ENCODE assay signal across 22 cellular contexts in genomic region chr1:83929184-83929583, GRCh38.
A peak's percentile ranks its signal among the peaks of the same experiment; 100 is the strongest.
DNase-seq lines count a peak whose midpoint lies in the region; ATAC-seq and TF ChIP-seq lines count a peak whose summit lies in the region.
"Had no signal": no experiment of that assay in that cellular context is flagged by ENCODE, and none has a peak within 500 bp of the region (broad histone marks: within the 10 kb centered on the region; RNA-seq: fewer than 3 reads in every experiment).

No MANE protein-coding gene starts in this region.

- H3K4me3 Mint-ChIP-seq in MCF 10A (ENCODE audit: unreplicated experiment), result no peak overlapping the region
- H3K4me3 Mint-ChIP-seq: activated CD4-positive, alpha-beta T cell treated with anti-CD3 and anti-CD28 coated beads, Interleukin-2, amount 10 ng/mL, durations not matched to agents 7 days and 5 days; CD4-positive, alpha-beta memory T cell; GM23338; natural killer cell treated with Interleukin-12 subunit alpha and Interleukin-12 subunit beta and Interleukin-15 and Interleukin-18, amount 100 ng/mL, for 72 hours; stimulated activated naive B cell treated with anti-CD40 and anti-IgM and Interleukin-4, amounts not matched to agents 10 μg/mL and 1 μg/mL and 100 μg/mL, for 72 hours had no signal

- no peaks in the 10 kb centered on the region for H3K36me3 Mint-ChIP-seq in MCF 10A (ENCODE audit: insufficient read depth, unreplicated experiment)
- H3K36me3 Mint-ChIP-seq: CD4-positive, alpha-beta memory T cell; natural killer cell treated with Interleukin-12 subunit alpha and Interleukin-12 subunit beta and Interleukin-15 and Interleukin-18, amount 100 ng/mL, for 72 hours; stimulated activated naive B cell treated with anti-CD40 and anti-IgM and Interleukin-4, amounts not matched to agents 10 μg/mL and 1 μg/mL and 100 μg/mL, for 72 hours had no signal

- no peaks in the 10 kb centered on the region for H3K27me3 ChIP-seq in breast epithelium
- H3K27me3 ChIP-seq in Panc1 (ENCODE audit: control insufficient read depth, insufficient read depth, low read length), result no peaks in the 10 kb centered on the region
- H3K27me3 ChIP-seq in vagina, result no peaks in the 10 kb centered on the region
- H3K27me3 ChIP-seq: foreskin keratinocyte, transverse colon had no signal

- H3K9me3 ChIP-seq in breast epithelium, result no peaks in the 10 kb centered on the region
- H3K9me3 ChIP-seq in Panc1 (ENCODE audit: control insufficient read depth, insufficient read depth, low read depth, low read length), result no peaks in the 10 kb centered on the region
- no peaks in the 10 kb centered on the region for H3K9me3 ChIP-seq in vagina
- H3K9me3 ChIP-seq: lower lobe of right lung, transverse colon had no signal

- POLR2A ChIA-PET in MCF 10A (lab: Yijun Ruan, JAX) (interaction anchor here (0.6 kb wide), 1 partner anchor 176 kb away, joined by 3 read pairs; no protein-coding TSS in a partner anchor), Panc1 (lab: Charles Lee) (no interaction called here)

- H3K4me3 ChIP-seq in breast epithelium, result no peak overlapping the region
- H3K4me3 ChIP-seq in Panc1 (ENCODE audit: low read depth in 2 of 2, low read length in 2 of 2), result no peak overlapping the region
- H3K4me3 ChIP-seq in vagina, result no peak overlapping the region
- H3K4me3 ChIP-seq: GM23338, lower lobe of right lung, transverse colon had no signal

- no peak for TF ChIP-seq POLR2A in breast epithelium (IDR thresholded peaks at IDR 0.05)
- TF ChIP-seq POLR2A in vagina (IDR thresholded peaks at IDR 0.05), result no peak

- TF ChIP-seq CTCF in MCF 10A (IDR thresholded peaks at IDR 0.05; ENCODE audit: unreplicated experiment) (no peak), breast epithelium (IDR thresholded peaks at IDR 0.05) (no peak), Panc1 (IDR thresholded peaks at IDR 0.05) (no peak), vagina (IDR thresholded peaks at IDR 0.05) (no peak)

- intact Hi-C loops in MCF 10A (cut with micrococcal nuclease) (no loop called here), breast epithelium (cut with DNase I; ENCODE audit: low total_unique reads) (no loop called here), Panc1 (cut with micrococcal nuclease; ENCODE audit: unreplicated experiment) (no loop called here), vagina (cut with DNase I) (no loop called here), left colon (cut with DNase I, micrococcal nuclease) (loop anchor here in 1 of 2 donors (5.0 kb wide), 1 partner anchor 503 kb away; no protein-coding TSS in a partner anchor)

- CTCF ChIA-PET in MCF 10A (lab: Yijun Ruan, JAX), result interaction anchor here (0.9 to 6.9 kb wide), 5 partner anchors 13 to 830 kb away, joined by 3 to 105 read pairs (median 4); no protein-coding TSS in a partner anchor
- CTCF ChIA-PET in Panc1 (lab: Charles Lee), result no interaction called here

- no peak overlapping the region for H3K27ac ChIP-seq in breast epithelium
- H3K27ac ChIP-seq in Panc1 (ENCODE audit: low read length), result no peak overlapping the region
- H3K27ac ChIP-seq in substantia nigra (ENCODE audit: low read depth, low read length, poor library complexity, severe bottlenecking), result peak overlapping the region; percentile 14
- H3K27ac ChIP-seq in vagina, result no peak overlapping the region
- H3K27ac ChIP-seq: foreskin keratinocyte, lower lobe of right lung, transverse colon had no signal

- peak; percentile 76 for DNase-seq in MCF 10A (ENCODE audit: unreplicated experiment)
- DNase-seq in breast epithelium (ENCODE audit: low spot score in 2 of 2), result no peak
- peak; percentile 36 for DNase-seq in Panc1 (ENCODE audit: low read depth, low spot score)
- peak; percentile 79 for DNase-seq in fibroblast of gingiva (ENCODE audit: low read depth)
- no peak for DNase-seq in substantia nigra (lab: John Stamatoyannopoulos, UW)
- no peak for DNase-seq in vagina (ENCODE audit: extremely low spot score in 2 of 2)
- no peak for DNase-seq in left colon
- DNase-seq: activated CD4-positive, alpha-beta T cell treated with anti-CD3 and anti-CD28 coated beads, Interleukin-2, amount 10 ng/mL, durations not matched to agents 7 days and 5 days; activated naive CD4-positive, alpha-beta T cell treated with anti-CD3 and anti-CD28 coated beads, Interleukin-2, amount 50 U/mL, for 16 hours; CD4-positive, alpha-beta memory T cell; foreskin keratinocyte; Karpas-422; lower lobe of right lung; NCI-H1436 treated with DMSO at 0.1 percent for 48 hours; NCI-H446 treated with DMSO at 0.1 percent for 48 hours; stimulated activated CD4-positive, alpha-beta T cell treated with anti-CD3 and anti-CD28 coated beads, Interleukin-12 subunit alpha, Interleukin-12 subunit beta, amount 100 ng/mL, for 4 hours; stimulated activated naive B cell treated with anti-CD40 and anti-IgM and Interleukin-4, amounts not matched to agents 10 μg/mL and 1 μg/mL and 100 μg/mL, for 72 hours; transverse colon had no signal

- H3K36me3 ChIP-seq in breast epithelium (no peaks in the 10 kb centered on the region), Panc1 (ENCODE audit: control insufficient read depth, insufficient read depth, low read length) (no peaks in the 10 kb centered on the region), vagina (no peaks in the 10 kb centered on the region)
- H3K36me3 ChIP-seq: lower lobe of right lung, transverse colon had no signal

- H3K27me3 Mint-ChIP-seq in MCF 10A (ENCODE audit: insufficient read depth, unreplicated experiment), result no peaks in the 10 kb centered on the region

- ATAC-seq in Panc1 (no peak), GM18517 (IDR thresholded peaks at IDR 0.05; ENCODE audit: unreplicated experiment) (no peak), left colon (no peak)
- ATAC-seq: foreskin keratinocyte; GM23338; lower lobe of right lung; natural killer cell treated with Interleukin-12 subunit alpha and Interleukin-12 subunit beta and Interleukin-15 and Interleukin-18, amount 100 ng/mL, for 72 hours; SK-N-SH treated with all-trans-retinoic acid at 6 μM for 48 hours; stimulated activated naive B cell treated with anti-CD40 and anti-IgM and Interleukin-4, amounts not matched to agents 10 μg/mL and 1 μg/mL and 100 μg/mL, for 72 hours had no signal

- in situ Hi-C loops in Panc1 (cut with HindIII; ENCODE audit: low pct_unique_long_range_greater_than_20kb, low sequenced_read_pairs), result no loop called here

- BruUV-seq in MCF 10A (replicated peaks; lab: Mats Ljungman, UMichigan) (no TSS peak), Panc1 (replicated peaks; lab: Mats Ljungman, UMichigan) (no TSS peak)

- no peaks in the 10 kb centered on the region for H3K9me3 Mint-ChIP-seq in MCF 10A (ENCODE audit: unreplicated experiment)
- H3K9me3 Mint-ChIP-seq: activated CD4-positive, alpha-beta T cell treated with anti-CD3 and anti-CD28 coated beads, Interleukin-2, amount 10 ng/mL, durations not matched to agents 7 days and 5 days; CD4-positive, alpha-beta memory T cell; GM23338; natural killer cell treated with Interleukin-12 subunit alpha and Interleukin-12 subunit beta and Interleukin-15 and Interleukin-18, amount 100 ng/mL, for 72 hours; stimulated activated naive B cell treated with anti-CD40 and anti-IgM and Interleukin-4, amounts not matched to agents 10 μg/mL and 1 μg/mL and 100 μg/mL, for 72 hours had no signal

- H3K4me1 ChIP-seq in breast epithelium, result no peaks in the 10 kb centered on the region
- H3K4me1 ChIP-seq in Panc1 (ENCODE audit: control insufficient read depth, insufficient read depth, low read length), result no peaks in the 10 kb centered on the region
- no peaks in the 10 kb centered on the region for H3K4me1 ChIP-seq in vagina
- H3K4me1 ChIP-seq: foreskin keratinocyte had no signal

- H3K27ac Mint-ChIP-seq in MCF 10A (ENCODE audit: low read depth, unreplicated experiment), result no peak overlapping the region
- H3K27ac Mint-ChIP-seq: activated CD4-positive, alpha-beta T cell treated with anti-CD3 and anti-CD28 coated beads, Interleukin-2, amount 10 ng/mL, durations not matched to agents 7 days and 5 days; CD4-positive, alpha-beta memory T cell; natural killer cell treated with Interleukin-12 subunit alpha and Interleukin-12 subunit beta and Interleukin-15 and Interleukin-18, amount 100 ng/mL, for 72 hours; stimulated activated naive B cell treated with anti-CD40 and anti-IgM and Interleukin-4, amounts not matched to agents 10 μg/mL and 1 μg/mL and 100 μg/mL, for 72 hours had no signal

- no peaks in the 10 kb centered on the region for H3K4me1 Mint-ChIP-seq in MCF 10A (ENCODE audit: insufficient read depth, unreplicated experiment)
- H3K4me1 Mint-ChIP-seq: activated CD4-positive, alpha-beta T cell treated with anti-CD3 and anti-CD28 coated beads, Interleukin-2, amount 10 ng/mL, durations not matched to agents 7 days and 5 days; CD4-positive, alpha-beta memory T cell; stimulated activated naive B cell treated with anti-CD40 and anti-IgM and Interleukin-4, amounts not matched to agents 10 μg/mL and 1 μg/mL and 100 μg/mL, for 72 hours had no signal

Comparison
In these comparisons a context has a peak if more than half of its experiments do, and no peak if none do; other contexts are left out.
1. DNase-seq: peak in MCF 10A (single experiment), Panc1 (single experiment) and fibroblast of gingiva (single experiment); none in breast epithelium (0 of 2), substantia nigra (0 of 49), vagina (0 of 2) and left colon (0 of 2).